Comparison of ENCODE assay signal across 17 cellular contexts in genomic region chr16:81669473-81670350, GRCh38.
A peak's percentile ranks its signal among the peaks of the same experiment; 100 is the strongest.
DNase-seq lines count a peak whose midpoint lies in the region; ATAC-seq, FAIRE-seq and TF ChIP-seq lines count a peak whose summit lies in the region.
"Had no signal": no experiment of that assay in that cellular context is flagged by ENCODE, and none has a peak within 500 bp of the region (broad histone marks: within the 10 kb centered on the region; RNA-seq: fewer than 3 reads in every experiment).

No MANE protein-coding gene starts in this region.

- no peak overlapping the region for H3K56ac ChIP-seq in IMR-90 (ENCODE audit: extremely low read depth, insufficient read depth, low read length)

- H3K4me3 ChIP-seq in IMR-90 (ENCODE audit: insufficient read depth, low read depth, low read length) (no peak overlapping the region), HAP-1 (no peak overlapping the region)

- TF ChIP-seq POLR2A in IMR-90 (IDR thresholded peaks at IDR 0.05; ENCODE audit: low read depth, low read length) (no peak), GM12892 (IDR thresholded peaks at IDR 0.05; ENCODE audit: low read depth, low read length) (no peak)

- in situ Hi-C loops in IMR-90 (cut with MboI; ENCODE audit: low sequenced_read_pairs) (no loop called here), HAP-1 (cut with MboI; ENCODE audit: low sequenced_read_pairs) (no loop called here)

- no peaks in the 10 kb centered on the region for H3K27me3 Mint-ChIP-seq in activated CD8-positive, alpha-beta T cell treated with anti-CD3 and anti-CD28 coated beads for 36 hours
- H3K27me3 Mint-ChIP-seq in activated CD8-positive, alpha-beta T cell treated with anti-CD3 and anti-CD28 coated beads, Interleukin-2, amount 10 ng/mL, durations not matched to agents 7 days and 5 days (ENCODE audit: low read depth), result no peaks in the 10 kb centered on the region
- no peaks in the 10 kb centered on the region for H3K27me3 Mint-ChIP-seq in activated T-helper 17 cell treated with anti-CD3 and anti-CD28 coated beads, Interleukin-2, amount 50 U/mL, for 72 hours

- H2BK15ac ChIP-seq in IMR-90 (ENCODE audit: low read depth, low read length), result no peak overlapping the region

- H2AFZ ChIP-seq in IMR-90 (replicated peaks; ENCODE audit: low read length, poor library complexity), result no peak overlapping the region

- H3K27ac Mint-ChIP-seq in activated CD8-positive, alpha-beta T cell treated with anti-CD3 and anti-CD28 coated beads for 36 hours, result peak overlapping the region; percentile 24
- H3K27ac Mint-ChIP-seq in activated CD8-positive, alpha-beta T cell treated with anti-CD3 and anti-CD28 coated beads, Interleukin-2, amount 10 ng/mL, durations not matched to agents 7 days and 5 days, result no peak overlapping the region
- peak overlapping the region; percentile 84 for H3K27ac Mint-ChIP-seq in activated T-helper 17 cell treated with anti-CD3 and anti-CD28 coated beads, Interleukin-2, amount 50 U/mL, for 72 hours
- H3K27ac Mint-ChIP-seq in stimulated activated effector memory CD8-positive, alpha-beta T cell treated with anti-CD3 and anti-CD28 coated beads, Interleukin-12 subunit alpha, Interleukin-12 subunit beta, amount 100 ng/mL, for 72 hours, result peak overlapping the region; percentile 92
- H3K27ac Mint-ChIP-seq: mesothelial cell of epicardium had no signal

- H3K4me2 ChIP-seq in IMR-90 (ENCODE audit: low read depth, low read length), result no peak overlapping the region

- ATAC-seq in activated CD8-positive, alpha-beta T cell treated with anti-CD3 and anti-CD28 coated beads for 36 hours, result no peak
- ATAC-seq in activated CD8-positive, alpha-beta T cell treated with anti-CD3 and anti-CD28 coated beads, Interleukin-2, amount 10 ng/mL, durations not matched to agents 7 days and 5 days, result no peak
- ATAC-seq in IMR-90 (ENCODE audit: low read depth), result no peak
- no peak for ATAC-seq in activated T-helper 17 cell treated with anti-CD3 and anti-CD28 coated beads, Interleukin-2, amount 50 U/mL, for 72 hours (replicated peaks)
- no peak for ATAC-seq in stimulated activated effector memory CD8-positive, alpha-beta T cell treated with anti-CD3 and anti-CD28 coated beads, Interleukin-12 subunit alpha, Interleukin-12 subunit beta, amount 100 ng/mL, for 72 hours
- ATAC-seq: Panc1 had no signal

- POLR2A ChIA-PET in activated CD8-positive, alpha-beta T cell treated with anti-CD3 and anti-CD28 coated beads for 36 hours (lab: Charles Lee), result no interaction called here
- POLR2A ChIA-PET in activated CD8-positive, alpha-beta T cell treated with anti-CD3 and anti-CD28 coated beads, Interleukin-2, amount 10 ng/mL, durations not matched to agents 7 days and 5 days (lab: Charles Lee), result no interaction called here
- POLR2A ChIA-PET in IMR-90 (lab: Charles Lee; ENCODE audit: unreplicated experiment), result no interaction called here

- TF ChIP-seq RAD21 in IMR-90 (IDR thresholded peaks at IDR 0.05; ENCODE audit: low read length), result no peak

- WGBS in IMR-90 (ENCODE audit: extremely low coverage in 2 of 2, insufficient read length in 1 of 2), 2 experiments, result 81 to 100% methylated on average over 1 to 6 of the region's 23 CpGs

- no peak for FAIRE-seq in GM12892 (lab: Jason Lieb, UNC)
- FAIRE-seq: endometrium had no signal

- H2AK9ac ChIP-seq in IMR-90 (replicated peaks; ENCODE audit: low read depth, low read length, poor library complexity), result peak overlapping the region; percentile 50

- H3K18ac ChIP-seq in IMR-90 (ENCODE audit: low read depth, low read length), result no peak overlapping the region

- no peak overlapping the region for H2BK20ac ChIP-seq in IMR-90 (ENCODE audit: low read depth, low read length)

- no peaks in the 10 kb centered on the region for H4K20me1 ChIP-seq in IMR-90 (ENCODE audit: insufficient read depth, low read length)

- H2BK5ac ChIP-seq in IMR-90 (ENCODE audit: low read depth, low read length, poor library complexity, severe bottlenecking), result no peak overlapping the region

- intact Hi-C loops in activated CD8-positive, alpha-beta T cell treated with anti-CD3 and anti-CD28 coated beads for 36 hours (cut with micrococcal nuclease), result no loop called here
- intact Hi-C loops in IMR-90 (cut with micrococcal nuclease), result no loop called here

- H3K4me3 Mint-ChIP-seq in activated CD8-positive, alpha-beta T cell treated with anti-CD3 and anti-CD28 coated beads for 36 hours, result no peak overlapping the region
- H3K4me3 Mint-ChIP-seq in activated CD8-positive, alpha-beta T cell treated with anti-CD3 and anti-CD28 coated beads, Interleukin-2, amount 10 ng/mL, durations not matched to agents 7 days and 5 days, result no peak overlapping the region
- no peak overlapping the region for H3K4me3 Mint-ChIP-seq in activated T-helper 17 cell treated with anti-CD3 and anti-CD28 coated beads, Interleukin-2, amount 50 U/mL, for 72 hours
- H3K4me3 Mint-ChIP-seq in stimulated activated effector memory CD8-positive, alpha-beta T cell treated with anti-CD3 and anti-CD28 coated beads, Interleukin-12 subunit alpha, Interleukin-12 subunit beta, amount 100 ng/mL, for 72 hours, result no peak overlapping the region
- H3K4me3 Mint-ChIP-seq: mesothelial cell of epicardium had no signal

- H3K27ac ChIP-seq in IMR-90 (ENCODE audit: insufficient read depth, low read length), result no peak overlapping the region

- no peaks in the 10 kb centered on the region for H3K4me1 Mint-ChIP-seq in activated CD8-positive, alpha-beta T cell treated with anti-CD3 and anti-CD28 coated beads for 36 hours (ENCODE audit: low read depth)
- H3K4me1 Mint-ChIP-seq in activated CD8-positive, alpha-beta T cell treated with anti-CD3 and anti-CD28 coated beads, Interleukin-2, amount 10 ng/mL, durations not matched to agents 7 days and 5 days (ENCODE audit: low read depth), result peaks cover 16% of the 10 kb centered on the region
- H3K4me1 Mint-ChIP-seq in activated T-helper 17 cell treated with anti-CD3 and anti-CD28 coated beads, Interleukin-2, amount 50 U/mL, for 72 hours, result no peaks in the 10 kb centered on the region
- H3K4me1 Mint-ChIP-seq in stimulated activated effector memory CD8-positive, alpha-beta T cell treated with anti-CD3 and anti-CD28 coated beads, Interleukin-12 subunit alpha, Interleukin-12 subunit beta, amount 100 ng/mL, for 72 hours, result peaks cover 19% of the 10 kb centered on the region

- no peaks in the 10 kb centered on the region for H3K27me3 ChIP-seq in IMR-90 (ENCODE audit: control insufficient read depth, insufficient read depth, low read length)
- no peaks in the 10 kb centered on the region for H3K27me3 ChIP-seq in HAP-1 (ENCODE audit: low read depth)

- H3K4me1 ChIP-seq in IMR-90 (ENCODE audit: control insufficient read depth, insufficient read depth, low read length), result no peaks in the 10 kb centered on the region
- H3K4me1 ChIP-seq in HAP-1, result no peaks in the 10 kb centered on the region

- peaks cover 12% of the 10 kb centered on the region for H3K36me3 Mint-ChIP-seq in activated CD8-positive, alpha-beta T cell treated with anti-CD3 and anti-CD28 coated beads for 36 hours (ENCODE audit: low read depth)
- H3K36me3 Mint-ChIP-seq in activated CD8-positive, alpha-beta T cell treated with anti-CD3 and anti-CD28 coated beads, Interleukin-2, amount 10 ng/mL, durations not matched to agents 7 days and 5 days (ENCODE audit: low read depth), result peaks cover 37% of the 10 kb centered on the region
- H3K36me3 Mint-ChIP-seq in activated T-helper 17 cell treated with anti-CD3 and anti-CD28 coated beads, Interleukin-2, amount 50 U/mL, for 72 hours (ENCODE audit: low read depth), result peaks cover 32% of the 10 kb centered on the region
- H3K36me3 Mint-ChIP-seq in stimulated activated effector memory CD8-positive, alpha-beta T cell treated with anti-CD3 and anti-CD28 coated beads, Interleukin-12 subunit alpha, Interleukin-12 subunit beta, amount 100 ng/mL, for 72 hours, result peaks cover 46% of the 10 kb centered on the region

- no peak overlapping the region for H2AK5ac ChIP-seq in IMR-90 (ENCODE audit: low read depth, low read length)

- H3K9me3 Mint-ChIP-seq in activated CD8-positive, alpha-beta T cell treated with anti-CD3 and anti-CD28 coated beads for 36 hours, result no peaks in the 10 kb centered on the region
- H3K9me3 Mint-ChIP-seq in activated CD8-positive, alpha-beta T cell treated with anti-CD3 and anti-CD28 coated beads, Interleukin-2, amount 10 ng/mL, durations not matched to agents 7 days and 5 days (ENCODE audit: insufficient read depth), result no peaks in the 10 kb centered on the region
- no peaks in the 10 kb centered on the region for H3K9me3 Mint-ChIP-seq in activated T-helper 17 cell treated with anti-CD3 and anti-CD28 coated beads, Interleukin-2, amount 50 U/mL, for 72 hours
- H3K9me3 Mint-ChIP-seq in stimulated activated effector memory CD8-positive, alpha-beta T cell treated with anti-CD3 and anti-CD28 coated beads, Interleukin-12 subunit alpha, Interleukin-12 subunit beta, amount 100 ng/mL, for 72 hours, result peaks cover 3% of the 10 kb centered on the region
- H3K9me3 Mint-ChIP-seq: mesothelial cell of epicardium had no signal

- no peak overlapping the region for H4K5ac ChIP-seq in IMR-90 (ENCODE audit: low read depth, low read length)

- H3K14ac ChIP-seq in IMR-90 (replicated peaks; ENCODE audit: low read depth, low read length), result no peak overlapping the region

- H3K79me1 ChIP-seq in IMR-90 (ENCODE audit: low read depth in 1 of 2, low read length in 2 of 2), result no peaks in the 10 kb centered on the region

- no TSS peak for BruUV-seq in IMR-90 (replicated peaks; lab: Mats Ljungman, UMichigan)

- no peak overlapping the region for H2BK120ac ChIP-seq in IMR-90 (ENCODE audit: low read depth, low read length)

- DNase-seq in activated CD8-positive, alpha-beta T cell treated with anti-CD3 and anti-CD28 coated beads for 36 hours, result no peak
- no peak for DNase-seq in activated CD8-positive, alpha-beta T cell treated with anti-CD3 and anti-CD28 coated beads, Interleukin-2, amount 10 ng/mL, durations not matched to agents 7 days and 5 days
- DNase-seq in IMR-90, result no peak
- no peak for DNase-seq in stimulated activated effector memory CD8-positive, alpha-beta T cell treated with anti-CD3 and anti-CD28 coated beads, Interleukin-12 subunit alpha, Interleukin-12 subunit beta, amount 100 ng/mL, for 72 hours (ENCODE audit: low spot score in 2 of 2)
- no peak for DNase-seq in OCI-M1 (lab: John Stamatoyannopoulos, UW)
- DNase-seq in HAP-1 (ENCODE audit: low spot score in 2 of 2), result no peak
- DNase-seq in GM12892 (ENCODE audit: insufficient read length), result no peak
- DNase-seq: foreskin fibroblast, kidney glomerular epithelial cell, NCI-H1930, NCI-H774, occipital lobe, T1000 had no signal

- H3K4ac ChIP-seq in IMR-90 (ENCODE audit: low read depth, low read length), result no peak overlapping the region

- H3K9ac ChIP-seq in IMR-90 (ENCODE audit: low read depth, low read length), result no peak overlapping the region

- dilution Hi-C loops in IMR-90 (cut with HindIII; ENCODE audit: low sequenced_read_pairs, unreplicated experiment), result no loop called here

- no peak overlapping the region for H4K91ac ChIP-seq in IMR-90 (ENCODE audit: insufficient read depth, low read depth, low read length)

- no peak for TF ChIP-seq CTCF in activated CD8-positive, alpha-beta T cell treated with anti-CD3 and anti-CD28 coated beads for 36 hours (IDR thresholded peaks at IDR 0.05)
- no peak for TF ChIP-seq CTCF in IMR-90 (conservative IDR thresholded peaks at IDR 0.05; ENCODE audit: low read depth, low read length)

- no peak overlapping the region for H4K8ac ChIP-seq in IMR-90 (ENCODE audit: low read depth in 2 of 2, low read length in 2 of 2)

- no peaks in the 10 kb centered on the region for H3K9me3 ChIP-seq in IMR-90 (ENCODE audit: control insufficient read depth, insufficient read depth, low read length)
- no peaks in the 10 kb centered on the region for H3K9me3 ChIP-seq in HAP-1

- H3K36me3 ChIP-seq in IMR-90 (ENCODE audit: control insufficient read depth, insufficient read depth, low read length) (peaks cover 31% of the 10 kb centered on the region), HAP-1 (replicated peaks) (peaks cover 3% of the 10 kb centered on the region)

- no peak overlapping the region for H3K23ac ChIP-seq in IMR-90 (ENCODE audit: low read depth, low read length)

- CTCF ChIA-PET in activated CD8-positive, alpha-beta T cell treated with anti-CD3 and anti-CD28 coated beads for 36 hours (lab: Charles Lee), result no interaction called here
- CTCF ChIA-PET in activated CD8-positive, alpha-beta T cell treated with anti-CD3 and anti-CD28 coated beads, Interleukin-2, amount 10 ng/mL, durations not matched to agents 7 days and 5 days (lab: Charles Lee), result no interaction called here
- CTCF ChIA-PET in IMR-90 (lab: Yijun Ruan, JAX), result no interaction called here

- H3K9me1 ChIP-seq in IMR-90 (ENCODE audit: insufficient read depth, low read length), result 0 out of 2 replicates have a peak, but pooled peaks cover 3% of the 10 kb centered on the region
